Comparison of ENCODE assay signal across 18 cellular contexts in the genomic region with DNA sequence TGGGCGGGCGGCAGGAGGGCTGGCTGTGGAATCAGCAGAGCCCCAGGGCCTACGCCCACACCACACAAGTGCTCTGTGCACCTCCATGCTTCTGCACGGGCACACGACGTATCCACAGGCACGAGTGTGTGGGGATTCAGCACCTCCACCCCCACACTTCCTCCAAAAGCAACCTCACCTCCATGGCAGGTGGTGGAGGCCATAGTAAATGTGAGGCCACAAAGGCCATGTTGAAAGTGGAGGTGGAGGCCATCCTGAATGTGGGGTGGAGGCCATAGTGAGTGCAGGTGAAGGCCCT.
"Had no signal": no experiment of that assay in that cellular context is flagged by ENCODE, and none has a peak within 500 bp of the region (broad histone marks: within the 10 kb centered on the region; RNA-seq: fewer than 3 reads in every experiment).

No MANE protein-coding gene starts in this region.

- H3K4me3 ChIP-seq: ascending aorta, lung, suprapubic skin, transverse colon had no signal

- H3K4me1 ChIP-seq: ascending aorta had no signal

- ATAC-seq: activated CD4-positive, CD25-positive, alpha-beta regulatory T cell treated with anti-CD3 and anti-CD28 coated beads, Interleukin-2, amount 50 U/mL, for 24 hours had no signal

- H3K27me3 ChIP-seq: ascending aorta, transverse colon had no signal

- FAIRE-seq: endometrium, frontal cortex had no signal

- H3K27ac ChIP-seq: ascending aorta, suprapubic skin, transverse colon had no signal

- H3K36me3 ChIP-seq: ascending aorta, suprapubic skin, transverse colon had no signal

- DNase-seq: activated CD4-positive, alpha-beta T cell treated with anti-CD3 and anti-CD28 coated beads, Interleukin-2, amount 10 ng/mL, durations not matched to agents 7 days and 5 days; activated CD8-positive, alpha-beta memory T cell treated with anti-CD3 and anti-CD28 coated beads, Interleukin-2, amount 50 U/mL, for 4 hours; activated effector memory CD4-positive, alpha-beta T cell treated with anti-CD3 and anti-CD28 coated beads, Interleukin-2, amount 50 U/mL, for 16 hours; activated naive CD4-positive, alpha-beta T cell treated with anti-CD3 and anti-CD28 coated beads, Interleukin-2, amount 50 U/mL, for 16 hours; activated T-cell treated with anti-CD3 and anti-CD28 coated beads, Interleukin-2, amount 50 U/mL, for 48 hours; cortex of kidney; erythroblast; immature natural killer cell; nephron progenitor cell; stimulated activated CD4-positive, alpha-beta T cell treated with anti-CD3 and anti-CD28 coated beads, Interleukin-2, amount 100 ng/mL, for 24 hours; T1000 had no signal

- H3K9me3 ChIP-seq: ascending aorta, suprapubic skin, transverse colon had no signal
